1 cellular context compared by ENCODE assay signal in the genomic region with DNA sequence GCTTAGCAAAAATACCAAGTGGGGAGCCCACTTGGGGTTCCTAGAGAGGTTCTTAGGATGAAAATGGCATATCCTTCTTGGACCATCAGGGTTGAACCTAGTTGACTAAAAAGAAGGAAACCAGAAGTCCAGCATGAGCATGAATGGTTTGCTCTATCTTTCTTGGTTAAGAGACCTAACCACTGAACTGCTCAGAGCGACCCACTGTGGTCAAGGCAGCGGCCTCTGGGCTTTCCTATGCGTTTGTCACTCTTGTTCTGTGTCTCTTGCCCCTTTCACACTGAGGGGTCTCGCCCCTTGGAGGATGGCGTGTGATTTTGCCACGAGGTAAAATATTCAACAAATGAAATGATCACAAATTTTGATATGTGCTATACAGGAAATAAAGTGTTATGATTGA.
TF ChIP-seq lines count a peak whose summit lies in the region.

No MANE protein-coding gene starts in this region.

TF ChIP-seq in endothelial cell of umbilical vein, 7 proteins besides CTCF, POLR2A, EP300 and RAD21:
- TF ChIP-seq EZH2 (IDR thresholded peaks at IDR 0.05; ENCODE audit: borderline replicate concordance, low read depth, low read length, severe bottlenecking) (no peak), FOS (IDR thresholded peaks at IDR 0.05; ENCODE audit: borderline replicate concordance, insufficient read depth, low read length) (no peak), JUN (IDR thresholded peaks at IDR 0.05; ENCODE audit: borderline replicate concordance, insufficient read depth, insufficient read length, low read depth) (no peak), GATA2 (IDR thresholded peaks at IDR 0.05; ENCODE audit: insufficient read depth, insufficient read length, low read depth, low read length) (no peak), MYC (IDR thresholded peaks at IDR 0.05; ENCODE audit: low read depth, low read length) (no peak), POLR2AphosphoS5 (IDR thresholded peaks at IDR 0.05; ENCODE audit: insufficient read depth, low read depth, low read length) (no peak)
- TF ChIP-seq, protein P1, sequence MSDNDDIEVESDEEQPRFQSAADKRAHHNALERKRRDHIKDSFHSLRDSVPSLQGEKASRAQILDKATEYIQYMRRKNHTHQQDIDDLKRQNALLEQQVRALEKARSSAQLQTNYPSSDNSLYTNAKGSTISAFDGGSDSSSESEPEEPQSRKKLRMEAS (IDR thresholded peaks at IDR 0.05; ENCODE audit: insufficient read depth, insufficient read length) = no peak
